ENCODE assay signal across 35 cellular contexts in genomic region chr2:176169181-176169580, GRCh38. TPM values are rescaled to one million over a fixed set of nuclear protein-coding genes. Genes with fewer than 3 reads are reported as not detected.
"Had no signal": no experiment of that assay in that cellular context is flagged by ENCODE, and none has a peak within 500 bp of the region (broad histone marks: within the 10 kb centered on the region; RNA-seq: fewer than 3 reads in every experiment).

No MANE protein-coding gene starts in this region.

- ATAC-seq: activated CD4-positive, alpha-beta T cell treated with anti-CD3 and anti-CD28 coated beads for 36 hours; activated CD8-positive, alpha-beta memory T cell treated with anti-CD3 and anti-CD28 coated beads, Interleukin-2, amount 10 ng/mL, durations not matched to agents 7 days and 5 days; activated CD8-positive, alpha-beta T cell treated with anti-CD3 and anti-CD28 coated beads, Interleukin-2, amount 10 ng/mL, durations not matched to agents 7 days and 5 days; activated naive CD4-positive, alpha-beta T cell treated with anti-CD3 and anti-CD28 coated beads, Interleukin-2, amount 50 U/mL, for 72 hours; activated T-cell treated with anti-CD3 and anti-CD28 coated beads, Interleukin-2, amount 50 U/mL, for 72 hours; effector memory CD8-positive, alpha-beta T cell; gastroesophageal sphincter had no signal

- FAIRE-seq: astrocyte, bronchial epithelial cell, endothelial cell of umbilical vein had no signal

- H3K9me3 ChIP-seq: esophagus squamous epithelium had no signal

- H3K27ac ChIP-seq: brain microvascular endothelial cell, coronary artery, dorsolateral prefrontal cortex, epithelial cell of prostate, esophagus squamous epithelium, gastroesophageal sphincter had no signal

- H3K36me3 ChIP-seq: brain microvascular endothelial cell, esophagus squamous epithelium, gastroesophageal sphincter had no signal

- H3K4me3 ChIP-seq: coronary artery, dorsolateral prefrontal cortex, esophagus squamous epithelium, gastroesophageal sphincter had no signal

- DNase-seq: activated CD4-positive, alpha-beta memory T cell treated with anti-CD3 and anti-CD28 coated beads for 36 hours; activated CD4-positive, alpha-beta T cell treated with anti-CD3 and anti-CD28 coated beads for 36 hours; activated CD4-positive, CD25-positive, alpha-beta regulatory T cell; activated CD4-positive, CD25-positive, alpha-beta regulatory T cell treated with anti-CD3 and anti-CD28 coated beads, Interleukin-2, amount 50 U/mL, for 72 hours; activated CD8-positive, alpha-beta memory T cell treated with anti-CD3 and anti-CD28 coated beads, Interleukin-2, amount 10 ng/mL, durations not matched to agents 7 days and 5 days; activated CD8-positive, alpha-beta memory T cell treated with anti-CD3 and anti-CD28 coated beads, Interleukin-2, amount 50 U/mL, for 4 hours; activated CD8-positive, alpha-beta T cell treated with anti-CD3 and anti-CD28 coated beads, Interleukin-2, amount 10 ng/mL, durations not matched to agents 7 days and 5 days; activated gamma-delta T cell; activated naive CD4-positive, alpha-beta T cell; activated naive CD4-positive, alpha-beta T cell treated with anti-CD3 and anti-CD28 coated beads, Interleukin-2, amount 10 ng/mL, durations not matched to agents 7 days and 5 days; activated naive CD8-positive, alpha-beta T cell treated with anti-CD3 and anti-CD28 coated beads, Interleukin-2, amount 10 ng/mL, durations not matched to agents 7 days and 5 days; activated T-cell treated with anti-CD3 and anti-CD28 coated beads for 4 hours; activated T-cell treated with anti-CD3 and anti-CD28 coated beads, Interleukin-2, amount 50 U/mL, for 24 hours; activated T-cell treated with anti-CD3 and anti-CD28 coated beads, Interleukin-2, amount 50 U/mL, for 72 hours; anterior cingulate cortex; brain microvascular endothelial cell; dorsolateral prefrontal cortex; effector CD4-positive, alpha-beta T cell; effector memory CD8-positive, alpha-beta T cell; esophagus squamous epithelium; foreskin melanocyte; T-helper 2 cell had no signal

RNA-seq across cellular contexts. Expression of gene HOXD3, which starts 12.1 kb away (rescaled TPM):
- total RNA-seq: activated CD4-positive, alpha-beta memory T cell treated with anti-CD3 and anti-CD28 coated beads for 36 hours; activated CD4-positive, alpha-beta T cell treated with anti-CD3 and anti-CD28 coated beads for 36 hours; activated CD4-positive, alpha-beta T cell treated with anti-CD3 and anti-CD28 coated beads, Interleukin-2, amount 10 ng/mL, durations not matched to agents 24 days and 14 days; activated CD8-positive, alpha-beta memory T cell treated with anti-CD3 and anti-CD28 coated beads for 36 hours; activated CD8-positive, alpha-beta memory T cell treated with anti-CD3 and anti-CD28 coated beads, Interleukin-2, amount 10 ng/mL, durations not matched to agents 7 days and 5 days; activated CD8-positive, alpha-beta T cell treated with anti-CD3 and anti-CD28 coated beads, Interleukin-2, amount 10 ng/mL, durations not matched to agents 7 days and 5 days; activated naive CD4-positive, alpha-beta T cell treated with anti-CD3 and anti-CD28 coated beads, Interleukin-2, amount 50 U/mL, for 72 hours; activated naive CD8-positive, alpha-beta T cell treated with anti-CD3 and anti-CD28 coated beads, Interleukin-2, amount 10 ng/mL, durations not matched to agents 7 days and 5 days; activated T-cell treated with anti-CD3 and anti-CD28 coated beads, Interleukin-2, amount 50 U/mL, for 72 hours; astrocyte; bronchial epithelial cell; cerebellum; fibroblast of lung; T-helper 1 cell treated with Interleukin-12 subunit alpha and Interleukin-12 subunit beta and Interleukin-4 antibody, amounts not matched to agents 30 ng/mL and 1 ng/mL, for 36 hours had no signal
- polyA plus RNA-seq: fibroblast of lung had no signal

RNA-seq across cellular contexts. Expression of gene HOXD4, which starts 17.8 kb away (rescaled TPM):
- total RNA-seq: activated CD4-positive, alpha-beta memory T cell treated with anti-CD3 and anti-CD28 coated beads for 36 hours; activated CD4-positive, alpha-beta T cell treated with anti-CD3 and anti-CD28 coated beads for 36 hours; activated CD4-positive, alpha-beta T cell treated with anti-CD3 and anti-CD28 coated beads, Interleukin-2, amount 10 ng/mL, durations not matched to agents 24 days and 14 days; activated CD8-positive, alpha-beta memory T cell treated with anti-CD3 and anti-CD28 coated beads for 36 hours; activated CD8-positive, alpha-beta memory T cell treated with anti-CD3 and anti-CD28 coated beads, Interleukin-2, amount 10 ng/mL, durations not matched to agents 7 days and 5 days; activated CD8-positive, alpha-beta T cell treated with anti-CD3 and anti-CD28 coated beads, Interleukin-2, amount 10 ng/mL, durations not matched to agents 7 days and 5 days; activated naive CD4-positive, alpha-beta T cell treated with anti-CD3 and anti-CD28 coated beads, Interleukin-2, amount 50 U/mL, for 72 hours; activated naive CD8-positive, alpha-beta T cell treated with anti-CD3 and anti-CD28 coated beads, Interleukin-2, amount 10 ng/mL, durations not matched to agents 7 days and 5 days; activated T-cell treated with anti-CD3 and anti-CD28 coated beads, Interleukin-2, amount 50 U/mL, for 72 hours; astrocyte; bronchial epithelial cell; cerebellum; dorsolateral prefrontal cortex; fibroblast of lung; T-helper 1 cell treated with Interleukin-12 subunit alpha and Interleukin-12 subunit beta and Interleukin-4 antibody, amounts not matched to agents 30 ng/mL and 1 ng/mL, for 36 hours had no signal
- polyA plus RNA-seq: fibroblast of lung had no signal

RNA-seq across cellular contexts. Expression of gene HOXD1, which starts 19.3 kb away (rescaled TPM):
- total RNA-seq: activated CD4-positive, alpha-beta memory T cell treated with anti-CD3 and anti-CD28 coated beads for 36 hours; activated CD4-positive, alpha-beta T cell treated with anti-CD3 and anti-CD28 coated beads for 36 hours; activated CD4-positive, alpha-beta T cell treated with anti-CD3 and anti-CD28 coated beads, Interleukin-2, amount 10 ng/mL, durations not matched to agents 24 days and 14 days; activated CD8-positive, alpha-beta memory T cell treated with anti-CD3 and anti-CD28 coated beads for 36 hours; activated CD8-positive, alpha-beta memory T cell treated with anti-CD3 and anti-CD28 coated beads, Interleukin-2, amount 10 ng/mL, durations not matched to agents 7 days and 5 days; activated CD8-positive, alpha-beta T cell treated with anti-CD3 and anti-CD28 coated beads, Interleukin-2, amount 10 ng/mL, durations not matched to agents 7 days and 5 days; activated naive CD4-positive, alpha-beta T cell treated with anti-CD3 and anti-CD28 coated beads, Interleukin-2, amount 50 U/mL, for 72 hours; activated naive CD8-positive, alpha-beta T cell treated with anti-CD3 and anti-CD28 coated beads, Interleukin-2, amount 10 ng/mL, durations not matched to agents 7 days and 5 days; activated T-cell treated with anti-CD3 and anti-CD28 coated beads, Interleukin-2, amount 50 U/mL, for 72 hours; astrocyte; bronchial epithelial cell; cerebellum; fibroblast of lung; T-helper 1 cell treated with Interleukin-12 subunit alpha and Interleukin-12 subunit beta and Interleukin-4 antibody, amounts not matched to agents 30 ng/mL and 1 ng/mL, for 36 hours had no signal
- polyA plus RNA-seq: fibroblast of lung had no signal

RNA-seq across cellular contexts. Expression of gene HOXD8, which starts 39.7 kb away (rescaled TPM):
- total RNA-seq: activated CD4-positive, alpha-beta memory T cell treated with anti-CD3 and anti-CD28 coated beads for 36 hours; activated CD4-positive, alpha-beta T cell treated with anti-CD3 and anti-CD28 coated beads for 36 hours; activated CD4-positive, alpha-beta T cell treated with anti-CD3 and anti-CD28 coated beads, Interleukin-2, amount 10 ng/mL, durations not matched to agents 24 days and 14 days; activated CD8-positive, alpha-beta memory T cell treated with anti-CD3 and anti-CD28 coated beads for 36 hours; activated CD8-positive, alpha-beta memory T cell treated with anti-CD3 and anti-CD28 coated beads, Interleukin-2, amount 10 ng/mL, durations not matched to agents 7 days and 5 days; activated CD8-positive, alpha-beta T cell treated with anti-CD3 and anti-CD28 coated beads, Interleukin-2, amount 10 ng/mL, durations not matched to agents 7 days and 5 days; activated naive CD4-positive, alpha-beta T cell treated with anti-CD3 and anti-CD28 coated beads, Interleukin-2, amount 50 U/mL, for 72 hours; activated naive CD8-positive, alpha-beta T cell treated with anti-CD3 and anti-CD28 coated beads, Interleukin-2, amount 10 ng/mL, durations not matched to agents 7 days and 5 days; activated T-cell treated with anti-CD3 and anti-CD28 coated beads, Interleukin-2, amount 50 U/mL, for 72 hours; astrocyte; bronchial epithelial cell; cerebellum; dorsolateral prefrontal cortex; fibroblast of lung; T-helper 1 cell treated with Interleukin-12 subunit alpha and Interleukin-12 subunit beta and Interleukin-4 antibody, amounts not matched to agents 30 ng/mL and 1 ng/mL, for 36 hours had no signal
- polyA plus RNA-seq: fibroblast of lung had no signal

RNA-seq across cellular contexts. Expression of gene HOXD9, which starts 46.7 kb away (rescaled TPM):
- total RNA-seq: activated CD4-positive, alpha-beta memory T cell treated with anti-CD3 and anti-CD28 coated beads for 36 hours; activated CD4-positive, alpha-beta T cell treated with anti-CD3 and anti-CD28 coated beads for 36 hours; activated CD4-positive, alpha-beta T cell treated with anti-CD3 and anti-CD28 coated beads, Interleukin-2, amount 10 ng/mL, durations not matched to agents 24 days and 14 days; activated CD8-positive, alpha-beta memory T cell treated with anti-CD3 and anti-CD28 coated beads for 36 hours; activated CD8-positive, alpha-beta memory T cell treated with anti-CD3 and anti-CD28 coated beads, Interleukin-2, amount 10 ng/mL, durations not matched to agents 7 days and 5 days; activated CD8-positive, alpha-beta T cell treated with anti-CD3 and anti-CD28 coated beads, Interleukin-2, amount 10 ng/mL, durations not matched to agents 7 days and 5 days; activated naive CD4-positive, alpha-beta T cell treated with anti-CD3 and anti-CD28 coated beads, Interleukin-2, amount 50 U/mL, for 72 hours; activated naive CD8-positive, alpha-beta T cell treated with anti-CD3 and anti-CD28 coated beads, Interleukin-2, amount 10 ng/mL, durations not matched to agents 7 days and 5 days; activated T-cell treated with anti-CD3 and anti-CD28 coated beads, Interleukin-2, amount 50 U/mL, for 72 hours; astrocyte; bronchial epithelial cell; cardiac septum; cerebellum; fibroblast of lung; T-helper 1 cell treated with Interleukin-12 subunit alpha and Interleukin-12 subunit beta and Interleukin-4 antibody, amounts not matched to agents 30 ng/mL and 1 ng/mL, for 36 hours had no signal
- polyA plus RNA-seq: fibroblast of lung had no signal
